Comparison of ENCODE assay signal across 1 cellular context in genomic region chr3:175940881-175941280, GRCh38.
A peak's percentile ranks its signal among the peaks of the same experiment; 100 is the strongest.
TF ChIP-seq lines count a peak whose summit lies in the region.

No MANE protein-coding gene starts in this region.

TF ChIP-seq in GM12878, 131 proteins besides CTCF, POLR2A, EP300 and RAD21 (continued from another document):
- TF ChIP-seq E2F4 (IDR thresholded peaks at IDR 0.05; ENCODE audit: low read depth, low read length) (no peak), CBFB (IDR thresholded peaks at IDR 0.05; ENCODE audit: low read depth) (no peak), MLLT1 (IDR thresholded peaks at IDR 0.05) (no peak), NR2C1 (IDR thresholded peaks at IDR 0.05) (0 out of 2 replicates have a peak, but pooled peaks have one; percentile 52), SMC3 (IDR thresholded peaks at IDR 0.05; ENCODE audit: borderline replicate concordance, low read length) (peak; percentile 35), NR2F1 (conservative IDR thresholded peaks at IDR 0.05) (0 out of 2 replicates have a peak, but pooled peaks have one; percentile 32)
